Comparison of ENCODE assay signal across 12 cellular contexts in the genomic region with DNA sequence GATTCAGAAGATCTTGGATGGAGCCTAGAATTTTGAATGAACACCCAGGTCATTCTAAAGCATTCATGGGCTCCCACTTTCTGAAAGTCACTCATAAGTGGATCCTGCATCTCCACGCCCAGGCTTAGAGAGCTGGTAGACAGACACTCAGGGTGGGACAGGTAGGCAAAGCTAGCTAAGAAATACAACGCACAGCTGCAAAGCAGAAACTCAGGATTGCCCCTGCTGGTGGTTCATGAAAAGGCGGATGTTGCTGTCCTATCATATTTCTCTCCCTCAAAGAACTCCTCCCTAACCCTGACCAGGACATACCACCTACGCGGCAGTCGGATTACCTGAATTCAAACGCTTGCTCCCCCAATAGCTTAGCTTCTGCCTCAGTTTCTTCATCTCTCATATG.
DNase-seq lines count a peak whose midpoint lies in the region; ATAC-seq, FAIRE-seq and TF ChIP-seq lines count a peak whose summit lies in the region.
"Had no signal": no experiment of that assay in that cellular context is flagged by ENCODE, and none has a peak within 500 bp of the region (broad histone marks: within the 10 kb centered on the region; RNA-seq: fewer than 3 reads in every experiment).

No MANE protein-coding gene starts in this region.

- no peaks in the 10 kb centered on the region for H3K9me3 Mint-ChIP-seq in effector memory CD8-positive, alpha-beta T cell
- H3K9me3 Mint-ChIP-seq: activated naive CD8-positive, alpha-beta T cell treated with anti-CD3 and anti-CD28 coated beads, Interleukin-2, amount 10 ng/mL, durations not matched to agents 7 days and 5 days had no signal

- H3K4me1 ChIP-seq in DOHH2 (ENCODE audit: control insufficient read depth, low read length) = no peaks in the 10 kb centered on the region

- peaks cover 28 to 38% of the 10 kb centered on the region in 2 donors for H3K27me3 Mint-ChIP-seq in effector memory CD8-positive, alpha-beta T cell
- H3K27me3 Mint-ChIP-seq: activated naive CD8-positive, alpha-beta T cell treated with anti-CD3 and anti-CD28 coated beads, Interleukin-2, amount 10 ng/mL, durations not matched to agents 7 days and 5 days had no signal

- H3K27ac Mint-ChIP-seq in effector memory CD8-positive, alpha-beta T cell = no peak overlapping the region
- H3K27ac Mint-ChIP-seq: activated CD4-positive, alpha-beta T cell treated with anti-CD3 and anti-CD28 coated beads for 36 hours; activated naive CD8-positive, alpha-beta T cell treated with anti-CD3 and anti-CD28 coated beads, Interleukin-2, amount 10 ng/mL, durations not matched to agents 7 days and 5 days had no signal

- H3K4me3 Mint-ChIP-seq in effector memory CD8-positive, alpha-beta T cell = no peak overlapping the region
- H3K4me3 Mint-ChIP-seq: activated CD4-positive, alpha-beta T cell treated with anti-CD3 and anti-CD28 coated beads for 36 hours; activated naive CD8-positive, alpha-beta T cell treated with anti-CD3 and anti-CD28 coated beads, Interleukin-2, amount 10 ng/mL, durations not matched to agents 7 days and 5 days had no signal

- H3K36me3 Mint-ChIP-seq in effector memory CD8-positive, alpha-beta T cell (ENCODE audit: insufficient read depth) = no peaks in the 10 kb centered on the region
- H3K36me3 Mint-ChIP-seq: activated naive CD8-positive, alpha-beta T cell treated with anti-CD3 and anti-CD28 coated beads, Interleukin-2, amount 10 ng/mL, durations not matched to agents 7 days and 5 days had no signal

- H3K27me3 ChIP-seq in DOHH2 (ENCODE audit: control insufficient read depth, low read length) (no peaks in the 10 kb centered on the region; the same call in 1 of the 2 replicates), WERI-Rb-1 (ENCODE audit: insufficient read depth, low read depth, severe bottlenecking) (no peaks in the 10 kb centered on the region), kidney epithelial cell (ENCODE audit: control insufficient read depth, insufficient read depth, low read length) (no peaks in the 10 kb centered on the region)

- no peak for ATAC-seq in GM18867 (IDR thresholded peaks at IDR 0.05; ENCODE audit: unreplicated experiment)
- ATAC-seq in effector memory CD8-positive, alpha-beta T cell (replicated peaks) = no peak
- ATAC-seq: activated CD4-positive, alpha-beta T cell treated with anti-CD3 and anti-CD28 coated beads for 36 hours; left ventricle myocardium superior had no signal

- DNase-seq in HFF-Myc (ENCODE audit: extremely low read depth, low read depth) = no peak
- peak; percentile 16 for DNase-seq in WERI-Rb-1
- no peak for DNase-seq in kidney epithelial cell (ENCODE audit: low read depth)
- DNase-seq in effector memory CD8-positive, alpha-beta T cell = no peak
- DNase-seq in frontal cortex (ENCODE audit: low spot score in 2 of 2) = no peak
- no peak for DNase-seq in NCI-H524 (lab: John Stamatoyannopoulos, UW)
- DNase-seq: activated CD4-positive, alpha-beta T cell treated with anti-CD3 and anti-CD28 coated beads for 36 hours; activated naive CD8-positive, alpha-beta T cell treated with anti-CD3 and anti-CD28 coated beads, Interleukin-2, amount 10 ng/mL, durations not matched to agents 7 days and 5 days; left ventricle myocardium superior had no signal

- no peaks in the 10 kb centered on the region for H3K9me2 ChIP-seq in DOHH2 (replicated peaks; ENCODE audit: control insufficient read depth, low read length)

- no peaks in the 10 kb centered on the region for H3K79me2 ChIP-seq in DOHH2 (ENCODE audit: control insufficient read depth, low read length)

- H3K36me3 ChIP-seq in DOHH2 (ENCODE audit: control insufficient read depth, low read length) = no peaks in the 10 kb centered on the region
- no peaks in the 10 kb centered on the region for H3K36me3 ChIP-seq in WERI-Rb-1
- H3K36me3 ChIP-seq in kidney epithelial cell (ENCODE audit: control insufficient read depth, insufficient read depth, low read length) = no peaks in the 10 kb centered on the region

- no peak overlapping the region for H3K4me2 ChIP-seq in DOHH2 (ENCODE audit: low read length)

- H3K4me3 ChIP-seq in DOHH2 (ENCODE audit: low read length) (no peak overlapping the region), HFF-Myc (replicated peaks; ENCODE audit: low read depth, low read length) (no peak overlapping the region), WERI-Rb-1 (ENCODE audit: low read depth, low read length) (no peak overlapping the region), kidney epithelial cell (ENCODE audit: low read depth, low read length) (no peak overlapping the region)

- H3K27ac ChIP-seq in DOHH2 (ENCODE audit: low read depth, low read length) (no peak overlapping the region), WERI-Rb-1 (no peak overlapping the region)

- H3F3A ChIP-seq in DOHH2 (ENCODE audit: control insufficient read depth, insufficient read depth) = no peaks in the 10 kb centered on the region

- H3K9me3 ChIP-seq in DOHH2 (ENCODE audit: control insufficient read depth, insufficient read depth, low read length) (no peaks in the 10 kb centered on the region), WERI-Rb-1 (ENCODE audit: severe bottlenecking) (no peaks in the 10 kb centered on the region)

- no peak for FAIRE-seq in frontal cortex (lab: Jason Lieb, UNC)
- FAIRE-seq: endothelial cell of umbilical vein had no signal

- TF ChIP-seq CTCF in DOHH2 (IDR thresholded peaks at IDR 0.05; ENCODE audit: low read depth, low read length, poor library complexity, severe bottlenecking) (peak; percentile 25), HFF-Myc (IDR thresholded peaks at IDR 0.05; ENCODE audit: low read depth, low read length, missing control alignments) (peak; percentile 45), WERI-Rb-1 (IDR thresholded peaks at IDR 0.05; ENCODE audit: low read depth, low read length) (peak; percentile 59), kidney epithelial cell (IDR thresholded peaks at IDR 0.05; ENCODE audit: insufficient read depth, low read length, poor library complexity, severe bottlenecking) (peak; percentile 29)

- no peaks in the 10 kb centered on the region for H4K20me1 ChIP-seq in DOHH2 (ENCODE audit: control insufficient read depth, insufficient read depth, low read depth, low read length)

- peaks cover 0 to 5% of the 10 kb centered on the region in 2 donors for H3K4me1 Mint-ChIP-seq in effector memory CD8-positive, alpha-beta T cell (ENCODE audit: low read depth in 2 of 2)
- H3K4me1 Mint-ChIP-seq: activated CD4-positive, alpha-beta T cell treated with anti-CD3 and anti-CD28 coated beads for 36 hours had no signal
